2 cellular contexts compared by ENCODE assay signal in genomic region chr12:102475355-102475754, GRCh38.
TF ChIP-seq lines count a peak whose summit lies in the region.

No MANE protein-coding gene starts in this region.

TF ChIP-seq in H1, 55 proteins besides CTCF, POLR2A, EP300 and RAD21:
- no peak for TF ChIP-seq JUN (IDR thresholded peaks at IDR 0.05; ENCODE audit: low read depth, low read length)
- TF ChIP-seq CTBP2 (IDR thresholded peaks at IDR 0.05; ENCODE audit: borderline replicate concordance, insufficient read depth, insufficient read length, low read length), result no peak
- TF ChIP-seq BACH1 (IDR thresholded peaks at IDR 0.05; ENCODE audit: low read length), result no peak
- TF ChIP-seq TAF1 (IDR thresholded peaks at IDR 0.05; ENCODE audit: low read depth, low read length), result no peak
- TF ChIP-seq, protein P1, sequence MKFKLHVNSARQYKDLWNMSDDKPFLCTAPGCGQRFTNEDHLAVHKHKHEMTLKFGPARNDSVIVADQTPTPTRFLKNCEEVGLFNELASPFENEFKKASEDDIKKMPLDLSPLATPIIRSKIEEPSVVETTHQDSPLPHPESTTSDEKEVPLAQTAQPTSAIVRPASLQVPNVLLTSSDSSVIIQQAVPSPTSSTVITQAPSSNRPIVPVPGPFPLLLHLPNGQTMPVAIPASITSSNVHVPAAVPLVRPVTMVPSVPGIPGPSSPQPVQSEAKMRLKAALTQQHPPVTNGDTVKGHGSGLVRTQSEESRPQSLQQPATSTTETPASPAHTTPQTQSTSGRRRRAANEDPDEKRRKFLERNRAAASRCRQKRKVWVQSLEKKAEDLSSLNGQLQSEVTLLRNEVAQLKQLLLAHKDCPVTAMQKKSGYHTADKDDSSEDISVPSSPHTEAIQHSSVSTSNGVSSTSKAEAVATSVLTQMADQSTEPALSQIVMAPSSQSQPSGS (IDR thresholded peaks at IDR 0.05; ENCODE audit: low read length), result no peak
- no peak for TF ChIP-seq E2F6 (IDR thresholded peaks at IDR 0.05)
- TF ChIP-seq, protein P2, sequence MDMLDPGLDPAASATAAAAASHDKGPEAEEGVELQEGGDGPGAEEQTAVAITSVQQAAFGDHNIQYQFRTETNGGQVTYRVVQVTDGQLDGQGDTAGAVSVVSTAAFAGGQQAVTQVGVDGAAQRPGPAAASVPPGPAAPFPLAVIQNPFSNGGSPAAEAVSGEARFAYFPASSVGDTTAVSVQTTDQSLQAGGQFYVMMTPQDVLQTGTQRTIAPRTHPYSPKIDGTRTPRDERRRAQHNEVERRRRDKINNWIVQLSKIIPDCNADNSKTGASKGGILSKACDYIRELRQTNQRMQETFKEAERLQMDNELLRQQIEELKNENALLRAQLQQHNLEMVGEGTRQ (IDR thresholded peaks at IDR 0.05; ENCODE audit: low read length), result no peak
- no peak for TF ChIP-seq MAX (IDR thresholded peaks at IDR 0.05)
- no peak for TF ChIP-seq BRCA1 (IDR thresholded peaks at IDR 0.05; ENCODE audit: low read depth, low read length)
- no peak for TF ChIP-seq TEAD4 (IDR thresholded peaks at IDR 0.05; ENCODE audit: low read depth, low read length)
- no peak for TF ChIP-seq KDM1A (IDR thresholded peaks at IDR 0.05; ENCODE audit: borderline replicate concordance, low read length)
- no peak for TF ChIP-seq RFX5 (IDR thresholded peaks at IDR 0.05; ENCODE audit: borderline replicate concordance, low read depth, low read length)
- no peak for TF ChIP-seq SP4 (IDR thresholded peaks at IDR 0.05; ENCODE audit: low read length)
- no peak for TF ChIP-seq BCL11A (IDR thresholded peaks at IDR 0.05; ENCODE audit: low read depth in 2 of 2, low read length in 2 of 2)
- no peak for TF ChIP-seq RNF2 (IDR thresholded peaks at IDR 0.05; ENCODE audit: borderline replicate concordance, low read depth, low read length, missing control alignments, poor library complexity, severe bottlenecking)
- no peak for TF ChIP-seq TCF12 (IDR thresholded peaks at IDR 0.05; ENCODE audit: low read depth, low read length)
- no peak for TF ChIP-seq SP1 (IDR thresholded peaks at IDR 0.05; ENCODE audit: low read depth, low read length)

TF ChIP-seq in SK-N-SH, 30 proteins besides CTCF, POLR2A, EP300 and RAD21:
- TF ChIP-seq MEF2A (IDR thresholded peaks at IDR 0.05; ENCODE audit: borderline replicate concordance, low read depth), result no peak
- TF ChIP-seq PBX3 (IDR thresholded peaks at IDR 0.05), result no peak
- TF ChIP-seq, protein P3, sequence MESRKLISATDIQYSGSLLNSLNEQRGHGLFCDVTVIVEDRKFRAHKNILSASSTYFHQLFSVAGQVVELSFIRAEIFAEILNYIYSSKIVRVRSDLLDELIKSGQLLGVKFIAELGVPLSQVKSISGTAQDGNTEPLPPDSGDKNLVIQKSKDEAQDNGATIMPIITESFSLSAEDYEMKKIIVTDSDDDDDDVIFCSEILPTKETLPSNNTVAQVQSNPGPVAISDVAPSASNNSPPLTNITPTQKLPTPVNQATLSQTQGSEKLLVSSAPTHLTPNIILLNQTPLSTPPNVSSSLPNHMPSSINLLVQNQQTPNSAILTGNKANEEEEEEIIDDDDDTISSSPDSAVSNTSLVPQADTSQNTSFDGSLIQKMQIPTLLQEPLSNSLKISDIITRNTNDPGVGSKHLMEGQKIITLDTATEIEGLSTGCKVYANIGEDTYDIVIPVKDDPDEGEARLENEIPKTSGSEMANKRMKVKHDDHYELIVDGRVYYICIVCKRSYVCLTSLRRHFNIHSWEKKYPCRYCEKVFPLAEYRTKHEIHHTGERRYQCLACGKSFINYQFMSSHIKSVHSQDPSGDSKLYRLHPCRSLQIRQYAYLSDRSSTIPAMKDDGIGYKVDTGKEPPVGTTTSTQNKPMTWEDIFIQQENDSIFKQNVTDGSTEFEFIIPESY (IDR thresholded peaks at IDR 0.05; ENCODE audit: borderline replicate concordance, low read depth), result no peak
- no peak for TF ChIP-seq MXI1 (IDR thresholded peaks at IDR 0.05; ENCODE audit: low read depth, low read length)
